29 cellular contexts compared by ENCODE assay signal in the genomic region with DNA sequence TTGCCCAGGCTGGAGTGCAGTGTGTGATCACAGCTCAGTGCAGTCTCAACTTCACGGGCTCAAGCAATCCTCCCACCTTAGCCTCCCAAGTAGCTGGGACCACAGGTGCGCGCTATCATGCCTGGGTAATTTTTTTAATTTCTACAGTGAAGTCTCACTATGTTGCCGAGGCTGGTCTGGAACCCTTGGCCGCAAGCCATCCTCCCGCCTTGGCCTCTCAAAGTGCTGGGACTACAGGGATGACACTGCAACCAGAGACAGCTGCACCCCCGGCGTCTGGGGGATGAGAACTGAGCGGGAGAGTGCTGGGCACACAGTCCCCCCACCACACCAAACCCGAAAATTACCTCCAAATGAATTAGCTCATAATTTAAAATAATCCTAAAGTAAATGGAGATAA.
"Had no signal": no experiment of that assay in that cellular context is flagged by ENCODE, and none has a peak within 500 bp of the region (broad histone marks: within the 10 kb centered on the region; RNA-seq: fewer than 3 reads in every experiment).

No MANE protein-coding gene starts in this region.

- H3K27ac Mint-ChIP-seq: activated CD8-positive, alpha-beta T cell treated with anti-CD3 and anti-CD28 coated beads for 36 hours; activated naive CD4-positive, alpha-beta T cell treated with anti-CD3 and anti-CD28 coated beads, Interleukin-2, amount 50 U/mL, for 24 hours; activated naive CD8-positive, alpha-beta T cell treated with anti-CD3 and anti-CD28 coated beads, Interleukin-2, amount 10 ng/mL, durations not matched to agents 7 days and 5 days; activated T-cell treated with anti-CD3 and anti-CD28 coated beads, Interleukin-2, amount 50 U/mL, for 72 hours; activated T-helper 17 cell treated with anti-CD3 and anti-CD28 coated beads, Interleukin-2, amount 50 U/mL, for 72 hours had no signal

- H3K9ac ChIP-seq: KMS-11 had no signal

- H3K36me3 ChIP-seq: ascending aorta had no signal

- H3K9me3 Mint-ChIP-seq: activated CD8-positive, alpha-beta T cell treated with anti-CD3 and anti-CD28 coated beads for 36 hours; activated naive CD4-positive, alpha-beta T cell treated with anti-CD3 and anti-CD28 coated beads, Interleukin-2, amount 50 U/mL, for 24 hours; activated T-cell treated with anti-CD3 and anti-CD28 coated beads, Interleukin-2, amount 50 U/mL, for 72 hours; activated T-helper 17 cell treated with anti-CD3 and anti-CD28 coated beads, Interleukin-2, amount 50 U/mL, for 72 hours; WTC11 had no signal

- H3K4me1 ChIP-seq: ascending aorta, Peyer's patch, SJCRH30 had no signal

- H3K27ac ChIP-seq: ascending aorta, cardiac muscle cell, KMS-11, Peyer's patch, SJCRH30, SK-N-MC had no signal

- ATAC-seq: activated CD8-positive, alpha-beta T cell treated with anti-CD3 and anti-CD28 coated beads for 36 hours; activated T-cell treated with anti-CD3 and anti-CD28 coated beads, Interleukin-2, amount 50 U/mL, for 72 hours; activated T-helper 17 cell treated with anti-CD3 and anti-CD28 coated beads, Interleukin-2, amount 50 U/mL, for 72 hours; WTC11 had no signal

- H3K9me3 ChIP-seq: ascending aorta, Peyer's patch, SJCRH30 had no signal

- DNase-seq: activated CD4-positive, alpha-beta T cell treated with anti-CD3 and anti-CD28 coated beads for 1 hour; activated CD4-positive, alpha-beta T cell treated with anti-CD3 and anti-CD28 coated beads for 48 hours; activated CD8-positive, alpha-beta T cell treated with anti-CD3 and anti-CD28 coated beads for 36 hours; activated effector memory CD4-positive, alpha-beta T cell treated with anti-CD3 and anti-CD28 coated beads, Interleukin-2, amount 50 U/mL, for 16 hours; activated naive CD4-positive, alpha-beta T cell; activated naive CD8-positive, alpha-beta T cell treated with anti-CD3 and anti-CD28 coated beads, Interleukin-2, amount 10 ng/mL, durations not matched to agents 7 days and 5 days; activated T-cell treated with anti-CD3 and anti-CD28 coated beads, Interleukin-2, amount 50 U/mL, for 1 hour; activated T-cell treated with anti-CD3 and anti-CD28 coated beads, Interleukin-2, amount 50 U/mL, for 72 hours; amygdala; MM.1S; MV-4-11; NCI-H1092; NCI-H1436 treated with DMSO at 0.1 percent for 48 hours; NCI-H1694 treated with DMSO at 0.1 percent for 48 hours; NCI-H2029; NCI-H345; NCI-H524 treated with DMSO at 0.1 percent for 48 hours; Peyer's patch; RPMI8226; SHP77; SJCRH30; T1000 had no signal

- H3K27me3 Mint-ChIP-seq: activated CD8-positive, alpha-beta T cell treated with anti-CD3 and anti-CD28 coated beads for 36 hours; activated naive CD4-positive, alpha-beta T cell treated with anti-CD3 and anti-CD28 coated beads, Interleukin-2, amount 50 U/mL, for 24 hours; activated naive CD8-positive, alpha-beta T cell treated with anti-CD3 and anti-CD28 coated beads, Interleukin-2, amount 10 ng/mL, durations not matched to agents 7 days and 5 days; activated T-helper 17 cell treated with anti-CD3 and anti-CD28 coated beads, Interleukin-2, amount 50 U/mL, for 72 hours had no signal

- H3K27me3 ChIP-seq: ascending aorta, cardiac muscle cell, Peyer's patch, SJCRH30 had no signal

- H3K4me3 Mint-ChIP-seq: activated CD8-positive, alpha-beta T cell treated with anti-CD3 and anti-CD28 coated beads for 36 hours; activated naive CD4-positive, alpha-beta T cell treated with anti-CD3 and anti-CD28 coated beads, Interleukin-2, amount 50 U/mL, for 24 hours; activated naive CD8-positive, alpha-beta T cell treated with anti-CD3 and anti-CD28 coated beads, Interleukin-2, amount 10 ng/mL, durations not matched to agents 7 days and 5 days; activated T-cell treated with anti-CD3 and anti-CD28 coated beads, Interleukin-2, amount 50 U/mL, for 72 hours; activated T-helper 17 cell treated with anti-CD3 and anti-CD28 coated beads, Interleukin-2, amount 50 U/mL, for 72 hours; WTC11 had no signal

- H3K4me3 ChIP-seq: ascending aorta, cardiac muscle cell, Peyer's patch, SJCRH30, SK-N-MC had no signal
